34 cellular contexts compared by ENCODE assay signal in genomic region chr7:127474457-127474856, GRCh38.
DNase-seq lines count a peak whose midpoint lies in the region; ATAC-seq, FAIRE-seq and TF ChIP-seq lines count a peak whose summit lies in the region.
"Had no signal": no experiment of that assay in that cellular context is flagged by ENCODE, and none has a peak within 500 bp of the region (broad histone marks: within the 10 kb centered on the region; RNA-seq: fewer than 3 reads in every experiment).

No MANE protein-coding gene starts in this region.

- TF ChIP-seq CTCF in K562 (IDR thresholded peaks at IDR 0.05 in 2 of 3, conservative IDR thresholded peaks at IDR 0.05 in 1 of 3; ENCODE audit: insufficient read depth in 2 of 3, low read depth in 1 of 3, low read length in 3 of 3), result no peak
- no peak for TF ChIP-seq CTCF in PC-9 (conservative IDR thresholded peaks at IDR 0.05)

- H3K9me3 ChIP-seq in K562 (replicated peaks; ENCODE audit: control insufficient read depth, insufficient read depth, low read depth, low read length), result no peaks in the 10 kb centered on the region
- H3K9me3 ChIP-seq in PC-9 (ENCODE audit: insufficient read depth, low read depth), result no peaks in the 10 kb centered on the region
- H3K9me3 ChIP-seq: BLaER1 treated with 17β-estradiol and CSF1 and Interleukin-3, amounts not matched to agents 10 nM and 100 nM; gastrocnemius medialis; suprapubic skin; upper lobe of left lung had no signal

- H3K9me1 ChIP-seq in K562 (ENCODE audit: control insufficient read depth, insufficient read depth, low read length), result no peaks in the 10 kb centered on the region

- FAIRE-seq in K562 (lab: Jason Lieb, UNC), result no peak
- FAIRE-seq: G401.6, HTR-8/SVneo had no signal

- H3K4me1 Mint-ChIP-seq in activated naive CD4-positive, alpha-beta T cell treated with anti-CD3 and anti-CD28 coated beads, Interleukin-2, amount 10 ng/mL, durations not matched to agents 7 days and 5 days, result no peaks in the 10 kb centered on the region
- H3K4me1 Mint-ChIP-seq: activated naive CD8-positive, alpha-beta T cell treated with anti-CD3 and anti-CD28 coated beads, Interleukin-2, amount 10 ng/mL, durations not matched to agents 7 days and 5 days; central memory CD8-positive, alpha-beta T cell; endodermal cell; nephron progenitor cell had no signal

- H3F3A ChIP-seq in PC-9 (ENCODE audit: insufficient read depth, low read depth), result no peaks in the 10 kb centered on the region

- no peak overlapping the region for H3K4me3 Mint-ChIP-seq in activated naive CD4-positive, alpha-beta T cell treated with anti-CD3 and anti-CD28 coated beads, Interleukin-2, amount 10 ng/mL, durations not matched to agents 7 days and 5 days
- H3K4me3 Mint-ChIP-seq: activated naive CD8-positive, alpha-beta T cell treated with anti-CD3 and anti-CD28 coated beads, Interleukin-2, amount 10 ng/mL, durations not matched to agents 7 days and 5 days; central memory CD8-positive, alpha-beta T cell; endodermal cell; nephron progenitor cell had no signal

- H3K27ac ChIP-seq in K562 (ENCODE audit: extremely low read depth, low read depth, low read length) (no peak overlapping the region), PC-9 (no peak overlapping the region)
- H3K27ac ChIP-seq: BLaER1 treated with 17β-estradiol and CSF1 and Interleukin-3, amounts not matched to agents 10 nM and 100 nM; gastrocnemius medialis; hepatocyte; skin epidermis; suprapubic skin; upper lobe of left lung; WERI-Rb-1 had no signal

- intact Hi-C loops in K562 (cut with micrococcal nuclease) (no loop called here), PC-9 (cut with micrococcal nuclease; ENCODE audit: unreplicated experiment) (no loop called here), posterior vena cava (cut with DNase I) (no loop called here)

- H3K36me3 ChIP-seq in K562 (ENCODE audit: control insufficient read depth, insufficient read depth, low read length) (no peaks in the 10 kb centered on the region), PC-9 (ENCODE audit: low read depth) (no peaks in the 10 kb centered on the region)
- H3K36me3 ChIP-seq: BLaER1 treated with 17β-estradiol and CSF1 and Interleukin-3, amounts not matched to agents 10 nM and 100 nM; gastrocnemius medialis; suprapubic skin; upper lobe of left lung; WERI-Rb-1 had no signal

- H3K9me3 Mint-ChIP-seq in activated naive CD4-positive, alpha-beta T cell treated with anti-CD3 and anti-CD28 coated beads, Interleukin-2, amount 10 ng/mL, durations not matched to agents 7 days and 5 days, result no peaks in the 10 kb centered on the region
- H3K9me3 Mint-ChIP-seq: activated naive CD8-positive, alpha-beta T cell treated with anti-CD3 and anti-CD28 coated beads, Interleukin-2, amount 10 ng/mL, durations not matched to agents 7 days and 5 days; central memory CD8-positive, alpha-beta T cell; endodermal cell; nephron progenitor cell had no signal

- TF ChIP-seq POLR2A in K562 (conservative IDR thresholded peaks at IDR 0.05), result no peak

- DNase-seq in EH (ENCODE audit: low read depth), result peak; percentile 13
- no peak for DNase-seq in K562 (ENCODE audit: extremely low read depth in 1 of 4, low spot score in 3 of 4)
- peak; percentile 70 for DNase-seq in left kidney (ENCODE audit: low read depth, low spot score)
- DNase-seq in activated naive CD4-positive, alpha-beta T cell treated with anti-CD3 and anti-CD28 coated beads, Interleukin-2, amount 10 ng/mL, durations not matched to agents 7 days and 5 days, result no peak
- DNase-seq in PC-9, result no peak
- DNase-seq in amygdala (lab: John Stamatoyannopoulos, UW), result no peak
- DNase-seq in posterior vena cava (ENCODE audit: low spot score), result no peak
- DNase-seq: activated CD4-positive, alpha-beta T cell treated with anti-CD3 and anti-CD28 coated beads for 48 hours; activated effector memory CD4-positive, alpha-beta T cell treated with anti-CD3 and anti-CD28 coated beads, Interleukin-2, amount 50 U/mL, for 16 hours; activated naive CD8-positive, alpha-beta T cell treated with anti-CD3 and anti-CD28 coated beads, Interleukin-2, amount 10 ng/mL, durations not matched to agents 7 days and 5 days; activated T-cell treated with anti-CD3 and anti-CD28 coated beads, Interleukin-2, amount 50 U/mL, for 1 hour; COR-L47; dermis blood vessel endothelial cell; endodermal cell; gastrocnemius medialis; Karpas-422; left cardiac atrium; NCI-H1436 treated with DMSO at 0.1 percent for 48 hours; NCI-H446; NCI-H748 treated with DMSO at 0.1 percent for 48 hours; nephron progenitor cell; stimulated activated naive CD4-positive, alpha-beta T cell treated with Interleukin-2 at 50 U/mL for 16 hours; T-helper 9 cell; upper lobe of left lung; WERI-Rb-1 had no signal

- H3K4me3 ChIP-seq in K562 (no peak overlapping the region), PC-9 (no peak overlapping the region)
- H3K4me3 ChIP-seq: BLaER1 treated with 17β-estradiol and CSF1 and Interleukin-3, amounts not matched to agents 10 nM and 100 nM; gastrocnemius medialis; hepatocyte; skin epidermis; suprapubic skin; upper lobe of left lung had no signal

- H3K27me3 ChIP-seq in K562 (ENCODE audit: control insufficient read depth in 2 of 2, insufficient read depth in 2 of 2, low read length in 2 of 2) (no peaks in the 10 kb centered on the region), PC-9 (ENCODE audit: insufficient read depth, low read depth) (no peaks in the 10 kb centered on the region)
- H3K27me3 ChIP-seq: BLaER1 treated with 17β-estradiol and CSF1 and Interleukin-3, amounts not matched to agents 10 nM and 100 nM; gastrocnemius medialis; hepatocyte; suprapubic skin; upper lobe of left lung had no signal

- H2AFZ ChIP-seq in K562 (ENCODE audit: low read depth, low read length), result no peak overlapping the region
- H2AFZ ChIP-seq in PC-9, result no peak overlapping the region
- H2AFZ ChIP-seq: hepatocyte had no signal

- H3K4me2 ChIP-seq in K562 (ENCODE audit: insufficient read depth, low read length), result no peak overlapping the region
- no peak overlapping the region for H3K4me2 ChIP-seq in PC-9
- H3K4me2 ChIP-seq: BLaER1 treated with 17β-estradiol and CSF1 and Interleukin-3, amounts not matched to agents 10 nM and 100 nM; hepatocyte had no signal

- H3K4me1 ChIP-seq in K562 (replicated peaks in 1 of 2; ENCODE audit: control insufficient read depth in 2 of 2, insufficient read depth in 2 of 2, low read length in 2 of 2) (no peaks in the 10 kb centered on the region), PC-9 (replicated peaks; ENCODE audit: insufficient read depth) (no peaks in the 10 kb centered on the region)
- H3K4me1 ChIP-seq: gastrocnemius medialis, suprapubic skin, upper lobe of left lung had no signal

- H4K20me1 ChIP-seq in K562 (replicated peaks; ENCODE audit: control insufficient read depth, insufficient read depth, low read length) (peaks cover 4% of the 10 kb centered on the region; the same call in 1 of the 2 replicates), PC-9 (ENCODE audit: insufficient read depth) (no peaks in the 10 kb centered on the region)
- H4K20me1 ChIP-seq: BLaER1 treated with 17β-estradiol and CSF1 and Interleukin-3, amounts not matched to agents 10 nM and 100 nM had no signal

- in situ Hi-C loops in K562 (cut with MboI), result no loop called here

- no peak overlapping the region for H3K27ac Mint-ChIP-seq in activated naive CD4-positive, alpha-beta T cell treated with anti-CD3 and anti-CD28 coated beads, Interleukin-2, amount 10 ng/mL, durations not matched to agents 7 days and 5 days
- H3K27ac Mint-ChIP-seq: activated naive CD8-positive, alpha-beta T cell treated with anti-CD3 and anti-CD28 coated beads, Interleukin-2, amount 10 ng/mL, durations not matched to agents 7 days and 5 days; endodermal cell; nephron progenitor cell had no signal

- TF ChIP-seq EP300 in Ishikawa (IDR thresholded peaks at IDR 0.05; ENCODE audit: borderline replicate concordance) (no peak), K562 (IDR thresholded peaks at IDR 0.05; ENCODE audit: low read length) (no peak)

- H3K79me2 ChIP-seq in K562 (ENCODE audit: control insufficient read depth, insufficient read depth, low read length), result no peaks in the 10 kb centered on the region
- no peaks in the 10 kb centered on the region for H3K79me2 ChIP-seq in PC-9 (ENCODE audit: low read depth)
- H3K79me2 ChIP-seq: hepatocyte had no signal

- ATAC-seq in K562, result 0 out of 3 replicates have a peak, but pooled peaks have one; percentile 25
- ATAC-seq: esophagus mucosa, gastrocnemius medialis, left cardiac atrium had no signal

- CTCF ChIA-PET in K562 (lab: Yijun Ruan, JAX; ENCODE audit: low intra/inter-chr PET ratio) (no interaction called here), PC-9 (lab: Charles Lee) (no interaction called here)
- CTCF ChIA-PET in activated naive CD4-positive, alpha-beta T cell treated with anti-CD3 and anti-CD28 coated beads, Interleukin-2, amount 10 ng/mL, durations not matched to agents 7 days and 5 days (lab: Charles Lee), result no interaction called here

- H3K9ac ChIP-seq in K562 (ENCODE audit: insufficient read depth in 1 of 2, low read depth in 2 of 2, low read length in 2 of 2), result no peak overlapping the region
- H3K9ac ChIP-seq: BLaER1 treated with 17β-estradiol and CSF1 and Interleukin-3, amounts not matched to agents 10 nM and 100 nM had no signal

- no peaks in the 10 kb centered on the region for H3K9me2 ChIP-seq in PC-9 (ENCODE audit: insufficient read depth)

- H3K27me3 Mint-ChIP-seq in activated naive CD4-positive, alpha-beta T cell treated with anti-CD3 and anti-CD28 coated beads, Interleukin-2, amount 10 ng/mL, durations not matched to agents 7 days and 5 days, result peaks cover 8% of the 10 kb centered on the region

- POLR2A ChIA-PET in K562 (lab: Yijun Ruan, JAX) (no interaction called here), PC-9 (lab: Charles Lee; ENCODE audit: unreplicated experiment) (no interaction called here)

- BruUV-seq in K562 (replicated peaks; lab: Mats Ljungman, UMichigan) (no TSS peak), PC-9 (replicated peaks; lab: Mats Ljungman, UMichigan) (no TSS peak)

- TF ChIP-seq RAD21 in Ishikawa (IDR thresholded peaks at IDR 0.05; ENCODE audit: low read depth), result no peak
- TF ChIP-seq RAD21 in K562 (CRISPR knock-in tag; conservative IDR thresholded peaks at IDR 0.05 in 1 of 2, IDR thresholded peaks at IDR 0.05 in 1 of 2), result no peak

- H3K36me3 Mint-ChIP-seq in activated naive CD4-positive, alpha-beta T cell treated with anti-CD3 and anti-CD28 coated beads, Interleukin-2, amount 10 ng/mL, durations not matched to agents 7 days and 5 days, result no peaks in the 10 kb centered on the region
- H3K36me3 Mint-ChIP-seq: activated naive CD8-positive, alpha-beta T cell treated with anti-CD3 and anti-CD28 coated beads, Interleukin-2, amount 10 ng/mL, durations not matched to agents 7 days and 5 days had no signal

TF ChIP-seq in K562, 482 proteins besides CTCF, POLR2A, EP300 and RAD21:
- no peak for TF ChIP-seq NFYB (IDR thresholded peaks at IDR 0.05; ENCODE audit: extremely low read depth, insufficient read length)
- TF ChIP-seq ZNF146 (CRISPR knock-in tag; IDR thresholded peaks at IDR 0.05; ENCODE audit: unreplicated experiment), result no peak
- TF ChIP-seq MIER1 (IDR thresholded peaks at IDR 0.05; ENCODE audit: low read depth), result peak; percentile 85
- TF ChIP-seq EHMT2 (IDR thresholded peaks at IDR 0.05), result peak; percentile 93
TF ChIP-seq in K562: peak in this region for 2.

Comparison
In these comparisons a context has a peak if more than half of its experiments do, and no peak if none do; other contexts are left out.
1. DNase-seq: peak in EH (single experiment) and left kidney (single experiment); none in K562 (0 of 4), activated naive CD4-positive, alpha-beta T cell treated with anti-CD3 and anti-CD28 coated beads, Interleukin-2, amount 10 ng/mL, durations not matched to agents 7 days and 5 days (single experiment), PC-9 (0 of 2), amygdala (0 of 56) and posterior vena cava (single experiment).